Comparison of ENCODE assay signal across 8 cellular contexts in the genomic region with DNA sequence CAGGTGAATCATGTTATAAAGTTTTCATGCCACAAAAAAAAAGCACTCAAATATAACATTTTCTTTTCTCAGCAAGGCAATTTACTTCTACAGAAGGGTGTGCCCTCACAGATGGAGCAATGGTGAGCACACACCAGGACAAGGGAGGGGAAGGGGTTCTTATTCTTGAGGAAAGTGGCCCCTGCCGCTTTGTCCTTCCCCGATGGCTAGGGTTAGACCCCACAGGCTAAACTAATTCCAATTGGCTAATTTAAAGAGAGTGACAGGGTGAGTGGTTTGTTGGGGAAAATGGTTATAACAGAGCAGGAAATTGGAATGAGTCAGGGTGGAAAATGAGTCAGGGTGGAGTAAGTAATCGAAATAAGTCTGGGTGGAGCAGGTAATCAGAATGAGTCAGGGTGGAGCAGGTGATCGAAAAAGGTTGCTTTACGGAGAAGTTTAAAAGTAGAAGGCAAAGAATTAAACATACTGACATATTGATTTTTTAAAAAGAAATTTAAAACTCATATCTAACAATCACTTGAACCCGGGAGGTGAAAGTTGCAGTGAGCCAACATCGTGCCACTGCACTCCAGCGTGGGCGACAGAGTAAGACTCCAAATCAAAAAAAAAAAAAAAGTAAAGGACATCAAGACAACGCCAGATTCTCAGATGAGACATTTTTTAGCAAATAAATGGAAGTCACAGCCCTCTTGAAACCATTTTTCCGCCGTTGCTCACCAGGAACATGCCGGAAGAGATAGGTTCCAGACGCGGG. TPM values are rescaled to one million over a fixed set of nuclear protein-coding genes. Genes with fewer than 3 reads are reported as not detected.
A peak's percentile ranks its signal among the peaks of the same experiment; 100 is the strongest.
DNase-seq lines count a peak whose midpoint lies in the region; ATAC-seq, FAIRE-seq and TF ChIP-seq lines count a peak whose summit lies in the region.

No MANE protein-coding gene starts in this region.

- H3K4me3 ChIP-seq in GM23338 (peak overlapping the region; percentile 93), Peyer's patch (peak overlapping the region; percentile 56 to 89 (median 67)), GM12878 (peak overlapping the region; percentile 79), right lobe of liver (peak overlapping the region; percentile 68 to 92 (median 76))

- H3K9me3 Mint-ChIP-seq in GM23338: peaks cover 60% of the 10 kb centered on the region
- peaks cover 18% of the 10 kb centered on the region for H3K9me3 Mint-ChIP-seq in stimulated activated effector memory CD8-positive, alpha-beta T cell treated with anti-CD3 and anti-CD28 coated beads, Interleukin-12 subunit alpha, Interleukin-12 subunit beta, amount 100 ng/mL, for 72 hours

- H3K36me3 ChIP-seq in GM23338 (ENCODE audit: insufficient read depth): peaks cover 16% of the 10 kb centered on the region
- H3K36me3 ChIP-seq in Peyer's patch: peaks cover 0 to 27% (median 0%) of the 10 kb centered on the region in 3 donors
- no peaks in the 10 kb centered on the region; a peak in 1 of 4 replicates for H3K36me3 ChIP-seq in GM12878 (ENCODE audit: control insufficient read depth in 2 of 2, insufficient read depth in 2 of 2, low read length in 1 of 2)
- peaks cover 0 to 8% (median 0%) of the 10 kb centered on the region in 4 donors for H3K36me3 ChIP-seq in right lobe of liver

- TF ChIP-seq RAD21 in GM12878 (IDR thresholded peaks at IDR 0.05; ENCODE audit: insufficient read depth, low read depth, low read length): no peak

- H3K27ac Mint-ChIP-seq in GM23338: peak overlapping the region; percentile 100
- H3K27ac Mint-ChIP-seq in stimulated activated effector memory CD8-positive, alpha-beta T cell treated with anti-CD3 and anti-CD28 coated beads, Interleukin-12 subunit alpha, Interleukin-12 subunit beta, amount 100 ng/mL, for 72 hours: peak overlapping the region; percentile 100

- intact Hi-C loops in GM12878 (cut with micrococcal nuclease; ENCODE audit: unreplicated experiment) (no loop called here), right lobe of liver (cut with DNase I) (no loop called here)

- peaks cover 72% of the 10 kb centered on the region for H3K36me3 Mint-ChIP-seq in GM23338 (ENCODE audit: low read depth)
- peaks cover 66% of the 10 kb centered on the region for H3K36me3 Mint-ChIP-seq in stimulated activated effector memory CD8-positive, alpha-beta T cell treated with anti-CD3 and anti-CD28 coated beads, Interleukin-12 subunit alpha, Interleukin-12 subunit beta, amount 100 ng/mL, for 72 hours

- CTCF ChIA-PET in GM12878 (lab: Yijun Ruan, JAX): interaction anchor here (0.6 kb wide), 1 partner anchor 1246 kb away, joined by 3 read pairs; no protein-coding TSS in a partner anchor

- H3K27ac ChIP-seq in GM23338 (ENCODE audit: low read depth): peak overlapping the region; percentile 100
- peak overlapping the region; percentile 81 to 93 (median 86) for H3K27ac ChIP-seq in Peyer's patch
- H3K27ac ChIP-seq in GM12878 (ENCODE audit: control insufficient read depth, insufficient read depth): peak overlapping the region; percentile 63
- H3K27ac ChIP-seq in right lobe of liver: peak overlapping the region; percentile 86 to 93 (median 93)

- H3K27me3 ChIP-seq in GM23338 (ENCODE audit: insufficient read depth) (no peaks in the 10 kb centered on the region), Peyer's patch (no peaks in the 10 kb centered on the region), GM12878 (replicated peaks in 1 of 2; ENCODE audit: control insufficient read depth in 2 of 2, insufficient read depth in 2 of 2, low read length in 1 of 2) (no peaks in the 10 kb centered on the region), right lobe of liver (no peaks in the 10 kb centered on the region)

- RAD21 ChIA-PET in GM12878 (lab: Charles Lee; ENCODE audit: unreplicated experiment): no interaction called here

- TF ChIP-seq EP300 in GM12878 (IDR thresholded peaks at IDR 0.05; ENCODE audit: borderline replicate concordance in 1 of 2, control insufficient read depth in 1 of 2, low read depth in 2 of 2, low read length in 2 of 2): no peak

- BruUV-seq in GM12878 (replicated peaks; lab: Mats Ljungman, UMichigan): TSS peak; percentile 78

- DNase-seq in GM23338 (ENCODE audit: low spot score): peak; percentile 29
- no peak for DNase-seq in Peyer's patch
- peak; percentile 1 for DNase-seq in GM12878 (ENCODE audit: low read depth, low spot score)
- no peak for DNase-seq in right lobe of liver
- DNase-seq in stimulated activated effector memory CD8-positive, alpha-beta T cell treated with anti-CD3 and anti-CD28 coated beads, Interleukin-12 subunit alpha, Interleukin-12 subunit beta, amount 100 ng/mL, for 72 hours (ENCODE audit: low spot score in 2 of 2): peak; percentile 22 to 71
- DNase-seq in OCI-M2 (lab: John Stamatoyannopoulos, UW; ENCODE audit: unreplicated experiment): no peak
- no peak for DNase-seq in NCI-H446 treated with DMSO at 0.1 percent for 48 hours (lab: John Stamatoyannopoulos, UW)

- H3K9me2 ChIP-seq in GM23338 (ENCODE audit: insufficient read depth): peaks cover 3% of the 10 kb centered on the region; the same call in 1 of the 2 replicates

- in situ Hi-C loops in GM12878 (cut with MboI): no loop called here

- H3K9ac ChIP-seq in GM12878 (ENCODE audit: control insufficient read depth, insufficient read depth, low read length): peak overlapping the region; percentile 77

- SMC1A ChIA-PET in GM12878 (lab: Charles Lee; ENCODE audit: uncharacterized antibody, unreplicated experiment): no interaction called here

- POLR2A ChIA-PET in GM12878 (lab: Charles Lee): no interaction called here

- H3K27me3 Mint-ChIP-seq in GM23338 (ENCODE audit: insufficient read depth, low read depth, poor library complexity): peaks cover 21% of the 10 kb centered on the region

- H3K4me2 ChIP-seq in GM23338: peak overlapping the region; percentile 85
- H3K4me2 ChIP-seq in GM12878 (ENCODE audit: control insufficient read depth, insufficient read depth): peak overlapping the region; percentile 5; the same call in 1 of the 2 replicates

- H3K9me3 ChIP-seq in Peyer's patch: peaks cover 0 to 25% (median 0%) of the 10 kb centered on the region in 4 donors
- H3K9me3 ChIP-seq in GM12878 (replicated peaks; ENCODE audit: control insufficient read depth, insufficient read depth, low read length): peaks cover 21% of the 10 kb centered on the region; the same call in 2 of the 3 replicates
- H3K9me3 ChIP-seq in right lobe of liver: peaks cover 0 to 12% (median 6%) of the 10 kb centered on the region in 4 donors

- H3K79me2 ChIP-seq in GM23338 (replicated peaks; ENCODE audit: insufficient read depth) (peaks cover 55% of the 10 kb centered on the region), GM12878 (ENCODE audit: control insufficient read depth, insufficient read depth, low read length) (peaks cover 10% of the 10 kb centered on the region)

- H3K4me1 Mint-ChIP-seq in GM23338: peaks cover 8% of the 10 kb centered on the region; the same call in 2 of the 3 replicates
- peaks cover 39% of the 10 kb centered on the region for H3K4me1 Mint-ChIP-seq in stimulated activated effector memory CD8-positive, alpha-beta T cell treated with anti-CD3 and anti-CD28 coated beads, Interleukin-12 subunit alpha, Interleukin-12 subunit beta, amount 100 ng/mL, for 72 hours

- no peak for FAIRE-seq in GM12878 (lab: Jason Lieb, UNC)

- no peak for TF ChIP-seq CTCF in GM23338 (conservative IDR thresholded peaks at IDR 0.05; ENCODE audit: low read depth in 2 of 2)
- TF ChIP-seq CTCF in Peyer's patch (IDR thresholded peaks at IDR 0.05): no peak
- no peak for TF ChIP-seq CTCF in GM12878 (IDR thresholded peaks at IDR 0.05 in 2 of 3, conservative IDR thresholded peaks at IDR 0.05 in 1 of 3; ENCODE audit: control insufficient read depth in 2 of 3, extremely low read depth in 1 of 3, insufficient read depth in 1 of 3, low read depth in 3 of 3, low read length in 3 of 3)
- TF ChIP-seq CTCF in right lobe of liver (IDR thresholded peaks at IDR 0.05): no peak

- H2AFZ ChIP-seq in GM23338 (peak overlapping the region; percentile 48; the same call in 1 of the 2 replicates), GM12878 (ENCODE audit: control insufficient read depth, low read depth, low read length) (peak overlapping the region; percentile 78)

- ATAC-seq in GM23338: no peak
- ATAC-seq in GM12878: peak; percentile 37
- ATAC-seq in right lobe of liver: peak in 1 of 4 donors; percentile 46
- peak; percentile 80 for ATAC-seq in stimulated activated effector memory CD8-positive, alpha-beta T cell treated with anti-CD3 and anti-CD28 coated beads, Interleukin-12 subunit alpha, Interleukin-12 subunit beta, amount 100 ng/mL, for 72 hours
- no peak for ATAC-seq in HG03565 (IDR thresholded peaks at IDR 0.05; ENCODE audit: unreplicated experiment)

- H3K4me1 ChIP-seq in GM23338 (ENCODE audit: insufficient read depth) (peaks cover 19% of the 10 kb centered on the region), Peyer's patch (no peaks in the 10 kb centered on the region), GM12878 (ENCODE audit: control insufficient read depth, insufficient read depth, low read length) (no peaks in the 10 kb centered on the region), right lobe of liver (peaks cover 0 to 4% (median 0%) of the 10 kb centered on the region in 4 donors)

- H4K20me1 ChIP-seq in GM23338 (replicated peaks; ENCODE audit: insufficient read depth) (peaks cover 18% of the 10 kb centered on the region), GM12878 (ENCODE audit: control insufficient read depth, insufficient read depth) (no peaks in the 10 kb centered on the region)

- peaks cover 11% of the 10 kb centered on the region for H3F3A ChIP-seq in GM23338 (replicated peaks; ENCODE audit: low read depth)

- H3K4me3 Mint-ChIP-seq in GM23338: peak overlapping the region; percentile 82
- peak overlapping the region; percentile 75 for H3K4me3 Mint-ChIP-seq in stimulated activated effector memory CD8-positive, alpha-beta T cell treated with anti-CD3 and anti-CD28 coated beads, Interleukin-12 subunit alpha, Interleukin-12 subunit beta, amount 100 ng/mL, for 72 hours

- 31% methylated on average over 15 of the region's 15 CpGs for WGBS in GM12878 (ENCODE audit: insufficient coverage, insufficient replicate concordance, low lambda C conversion rate, missing lambda C conversion rate)
- 26% methylated on average over 15 of the region's 15 CpGs for WGBS in right lobe of liver (ENCODE audit: insufficient coverage, low coverage, low lambda C conversion rate, missing lambda C conversion rate)

- TF ChIP-seq POLR2A in Peyer's patch (IDR thresholded peaks at IDR 0.05) (no peak), GM12878 (IDR thresholded peaks at IDR 0.05; ENCODE audit: low read depth, low read length) (no peak), right lobe of liver (IDR thresholded peaks at IDR 0.05) (no peak)

RNA-seq across cellular contexts. Expression of gene ZNF562, which starts 0.8 kb away (rescaled TPM):
- total RNA-seq in GM23338 (2014; rRNA removed; shearing (Covaris generic)): 48.3 and 68.8 TPM in 2 replicates
- polyA plus RNA-seq in GM23338 (2016; fragmentation: Nextera tagmentation; extraction: Ambion mirVana): 11.2 and 15.6 TPM in 2 replicates
- total RNA-seq in Peyer's patch: 10 to 100 TPM; 14.9 to 38.8 (median 25.9) TPM
- 37.9 and 39.6 TPM in 2 replicates for total RNA-seq in GM12878 (2013; cell fraction: nucleolus; rRNA removed)
- 13.8 and 14.1 TPM in 2 replicates for total RNA-seq in GM12878 (2014; rRNA removed)
- 21.1 and 23.2 TPM in 2 replicates for total RNA-seq in GM12878 (2014; rRNA removed; fragmentation: Illumina TruSeq; extraction: Trizol)
- 14.8 and 16.3 TPM in 2 replicates for total RNA-seq in GM12878 (2021)
- 3.8 TPM for polyA plus RNA-seq in GM12878 (2011; ENCODE audit: low read depth)
- polyA plus RNA-seq in GM12878 (2011; rRNA removed): 12.2 and 13.9 TPM in 2 replicates
- 5.6 and 5.7 TPM in 2 replicates for polyA plus RNA-seq in GM12878 (2011; cell fraction: cytosol; rRNA removed)
- polyA plus RNA-seq in GM12878 (2011; cell fraction: nucleus; rRNA removed): 4.6 and 5.0 TPM in 2 replicates
- 5.3 and 5.4 TPM in 2 replicates for polyA plus RNA-seq in GM12878 (2012)
- polyA plus RNA-seq in GM12878 (2014; fragmentation: Illumina TruSeq; extraction: Trizol): 9.2 and 14.2 TPM in 2 replicates
- polyA plus RNA-seq in GM12878 (2014; fragmentation: Nextera tagmentation; extraction: Ambion mirVana): 1 to 10 TPM; 5.2 to 7.5 TPM
- 6.9 and 7.6 TPM in 2 replicates for polyA plus RNA-seq in GM12878 (2014; rRNA removed)
- 10 to 100 TPM in 1 of 2 experiments, 1 to 10 TPM in 1; 9.0 to 12.2 TPM for polyA plus RNA-seq in GM12878 (2016; fragmentation: Nextera tagmentation; extraction: Ambion mirVana)
- polyA minus RNA-seq in GM12878 (2011; rRNA and poly(A)+ RNA removed): 22.8 and 30.3 TPM in 2 replicates
- polyA minus RNA-seq in GM12878 (2011; cell fraction: cytosol; rRNA and poly(A)+ RNA removed): 14.7 and 17.0 TPM in 2 replicates
- 8.8 and 17.6 TPM in 2 replicates for polyA minus RNA-seq in GM12878 (2011; cell fraction: nucleus; rRNA and poly(A)+ RNA removed)
- 10 to 100 TPM; 10.6 to 14.6 (median 11.3) TPM for total RNA-seq in right lobe of liver

RNA-seq across cellular contexts. Expression of gene ZNF561, which starts 53.1 kb away (rescaled TPM):
- 69.9 and 71.1 TPM in 2 replicates for total RNA-seq in GM23338 (2014; rRNA removed; shearing (Covaris generic))
- polyA plus RNA-seq in GM23338 (2016; fragmentation: Nextera tagmentation; extraction: Ambion mirVana): 20.5 and 22.7 TPM in 2 replicates
- 10 to 100 TPM; 20.0 to 52.0 (median 26.3) TPM for total RNA-seq in Peyer's patch
- 97.5 and 99.9 TPM in 2 replicates for total RNA-seq in GM12878 (2013; cell fraction: nucleolus; rRNA removed)
- total RNA-seq in GM12878 (2014; rRNA removed): 15.3 and 23.7 TPM in 2 replicates
- total RNA-seq in GM12878 (2014; rRNA removed; fragmentation: Illumina TruSeq; extraction: Trizol): 23.7 and 24.0 TPM in 2 replicates
- 17.7 and 21.2 TPM in 2 replicates for total RNA-seq in GM12878 (2021)
- 12.1 TPM for polyA plus RNA-seq in GM12878 (2011; ENCODE audit: low read depth)
- 38.2 and 44.2 TPM in 2 replicates for polyA plus RNA-seq in GM12878 (2011; rRNA removed)
- polyA plus RNA-seq in GM12878 (2011; cell fraction: cytosol; rRNA removed): 23.3 and 26.9 TPM in 2 replicates
- polyA plus RNA-seq in GM12878 (2011; cell fraction: nucleus; rRNA removed): 44.4 and 56.0 TPM in 2 replicates
- 20.8 and 21.0 TPM in 2 replicates for polyA plus RNA-seq in GM12878 (2012)
- 25.5 and 28.0 TPM in 2 replicates for polyA plus RNA-seq in GM12878 (2014; fragmentation: Illumina TruSeq; extraction: Trizol)
- 10 to 100 TPM; 12.8 to 18.8 TPM for polyA plus RNA-seq in GM12878 (2014; fragmentation: Nextera tagmentation; extraction: Ambion mirVana)
- polyA plus RNA-seq in GM12878 (2014; rRNA removed): 17.0 and 19.4 TPM in 2 replicates
- 10 to 100 TPM; 18.3 to 23.2 TPM for polyA plus RNA-seq in GM12878 (2016; fragmentation: Nextera tagmentation; extraction: Ambion mirVana)
- polyA minus RNA-seq in GM12878 (2011; rRNA and poly(A)+ RNA removed): 59.7 and 79.6 TPM in 2 replicates
- polyA minus RNA-seq in GM12878 (2011; cell fraction: cytosol; rRNA and poly(A)+ RNA removed): 15.1 and 18.9 TPM in 2 replicates
- 43.5 and 57.7 TPM in 2 replicates for polyA minus RNA-seq in GM12878 (2011; cell fraction: nucleus; rRNA and poly(A)+ RNA removed)
- total RNA-seq in right lobe of liver: 10 to 100 TPM; 11.4 to 19.4 (median 14.2) TPM

Comparison
In these comparisons a context has a peak if more than half of its experiments do, and no peak if none do; other contexts are left out.
1. ATAC-seq: peak in GM12878 (single experiment) and stimulated activated effector memory CD8-positive, alpha-beta T cell treated with anti-CD3 and anti-CD28 coated beads, Interleukin-12 subunit alpha, Interleukin-12 subunit beta, amount 100 ng/mL, for 72 hours (single experiment); none in GM23338 (single experiment) and HG03565 (single experiment).
2. DNase-seq: peak in GM23338 (single experiment), GM12878 (single experiment) and stimulated activated effector memory CD8-positive, alpha-beta T cell treated with anti-CD3 and anti-CD28 coated beads, Interleukin-12 subunit alpha, Interleukin-12 subunit beta, amount 100 ng/mL, for 72 hours (2 of 2); none in Peyer's patch (0 of 3), right lobe of liver (0 of 3), OCI-M2 (single experiment) and NCI-H446 treated with DMSO at 0.1 percent for 48 hours (single experiment).
3. Peak in every context shown above with its lines, with median percentiles within 50 percentile points of each other: H3K27ac ChIP-seq and H3K4me3 ChIP-seq.